In the genomic region with DNA sequence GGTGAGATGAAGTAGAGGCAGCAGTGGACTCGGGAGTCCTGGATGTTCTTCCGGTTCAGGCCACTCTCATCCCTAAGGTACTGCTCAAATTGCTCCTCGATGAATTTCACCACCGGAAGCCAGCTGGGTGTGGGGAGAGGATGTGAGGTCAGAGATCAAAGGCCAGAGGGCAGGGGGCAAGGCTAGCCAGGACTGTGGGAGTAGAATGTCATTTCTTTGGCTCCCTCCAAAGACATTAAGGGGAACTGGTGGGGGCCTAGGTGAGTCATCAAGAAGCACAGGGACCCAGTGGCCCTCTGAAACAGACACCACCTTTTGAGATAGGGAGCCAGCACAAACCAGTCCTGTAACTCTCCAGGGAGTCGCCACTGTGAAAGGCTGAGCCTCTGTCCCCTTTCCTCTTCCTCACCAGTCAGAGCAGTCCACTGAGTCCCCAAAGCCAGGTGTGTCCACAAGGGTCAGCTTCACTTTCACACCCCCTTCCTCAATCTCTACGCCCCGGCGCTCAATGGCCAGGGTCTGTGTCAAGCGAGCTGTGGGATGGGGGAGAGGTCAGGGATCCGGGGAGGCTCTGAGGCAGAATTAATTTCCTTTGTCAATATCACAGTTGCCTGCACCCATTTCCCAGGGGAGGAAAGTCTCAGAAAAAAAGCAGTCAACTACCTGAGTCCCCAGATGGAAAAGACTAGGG, we compare ENCODE assay signal across 1 cellular context.
TF ChIP-seq lines count a peak whose summit lies in the region.

No MANE protein-coding gene starts in this region.

TF ChIP-seq in IMR-90, 13 proteins besides CTCF, POLR2A, EP300 and RAD21:
- no peak for TF ChIP-seq RFX5 (IDR thresholded peaks at IDR 0.05; ENCODE audit: low read depth, low read length)
- TF ChIP-seq BHLHE40 (IDR thresholded peaks at IDR 0.05; ENCODE audit: low read depth, low read length) = no peak
- TF ChIP-seq, protein P1, sequence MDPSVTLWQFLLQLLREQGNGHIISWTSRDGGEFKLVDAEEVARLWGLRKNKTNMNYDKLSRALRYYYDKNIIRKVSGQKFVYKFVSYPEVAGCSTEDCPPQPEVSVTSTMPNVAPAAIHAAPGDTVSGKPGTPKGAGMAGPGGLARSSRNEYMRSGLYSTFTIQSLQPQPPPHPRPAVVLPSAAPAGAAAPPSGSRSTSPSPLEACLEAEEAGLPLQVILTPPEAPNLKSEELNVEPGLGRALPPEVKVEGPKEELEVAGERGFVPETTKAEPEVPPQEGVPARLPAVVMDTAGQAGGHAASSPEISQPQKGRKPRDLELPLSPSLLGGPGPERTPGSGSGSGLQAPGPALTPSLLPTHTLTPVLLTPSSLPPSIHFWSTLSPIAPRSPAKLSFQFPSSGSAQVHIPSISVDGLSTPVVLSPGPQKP (IDR thresholded peaks at IDR 0.05; ENCODE audit: borderline replicate concordance, low read depth, low read length) = no peak
- no peak for TF ChIP-seq FOS (IDR thresholded peaks at IDR 0.05; ENCODE audit: low read depth, low read length)
- TF ChIP-seq NFE2L2 (IDR thresholded peaks at IDR 0.05; ENCODE audit: low read depth, low read length) = no peak
- TF ChIP-seq CEBPB (IDR thresholded peaks at IDR 0.05; ENCODE audit: low read depth, low read length) = no peak
- no peak for TF ChIP-seq MAZ (IDR thresholded peaks at IDR 0.05; ENCODE audit: borderline replicate concordance, low read depth, low read length)
- no peak for TF ChIP-seq MXI1 (IDR thresholded peaks at IDR 0.05; ENCODE audit: borderline replicate concordance, low read depth, low read length)
- no peak for TF ChIP-seq SMC3 (IDR thresholded peaks at IDR 0.05; ENCODE audit: low read depth, low read length)
- TF ChIP-seq, protein P2, sequence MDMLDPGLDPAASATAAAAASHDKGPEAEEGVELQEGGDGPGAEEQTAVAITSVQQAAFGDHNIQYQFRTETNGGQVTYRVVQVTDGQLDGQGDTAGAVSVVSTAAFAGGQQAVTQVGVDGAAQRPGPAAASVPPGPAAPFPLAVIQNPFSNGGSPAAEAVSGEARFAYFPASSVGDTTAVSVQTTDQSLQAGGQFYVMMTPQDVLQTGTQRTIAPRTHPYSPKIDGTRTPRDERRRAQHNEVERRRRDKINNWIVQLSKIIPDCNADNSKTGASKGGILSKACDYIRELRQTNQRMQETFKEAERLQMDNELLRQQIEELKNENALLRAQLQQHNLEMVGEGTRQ (IDR thresholded peaks at IDR 0.05; ENCODE audit: low read depth, low read length) = no peak
